8 cellular contexts compared by ENCODE assay signal in genomic region chr14:89720741-89721315, GRCh38.
DNase-seq lines count a peak whose midpoint lies in the region; ATAC-seq and TF ChIP-seq lines count a peak whose summit lies in the region.

No MANE protein-coding gene starts in this region.

- intact Hi-C loops in heart right ventricle (cut with DNase I), result no loop called here

- DNase-seq in CD1c-positive myeloid dendritic cell (ENCODE audit: extremely low spot score) (peak; percentile 87), heart right ventricle (peak; percentile 20 to 22), NCI-H2029 treated with DMSO at 0.1 percent for 48 hours (lab: John Stamatoyannopoulos, UW) (no peak), NCI-H510A (lab: John Stamatoyannopoulos, UW) (no peak)
- DNase-seq in activated CD8-positive, alpha-beta memory T cell treated with anti-CD3 and anti-CD28 coated beads for 48 hours (ENCODE audit: low read depth in 2 of 3, low spot score in 2 of 3), result peak in 2 of 3 experiments; percentile 35 to 40
- DNase-seq in stimulated activated CD8-positive, alpha-beta memory T cell treated with anti-CD3 and anti-CD28 coated beads, Interleukin-12 subunit alpha, Interleukin-12 subunit beta, amount 100 ng/mL, for 1 hour (ENCODE audit: low read depth), result peak; percentile 43

- H3K9me3 ChIP-seq in KOPT-K1 (ENCODE audit: insufficient read depth, low read length, poor library complexity, severe bottlenecking) (no peaks in the 10 kb centered on the region), heart right ventricle (no peaks in the 10 kb centered on the region)

- ATAC-seq in GM21515 (IDR thresholded peaks at IDR 0.05; ENCODE audit: unreplicated experiment), result peak; percentile 65
- ATAC-seq in heart right ventricle, result peak; percentile 67 to 87 (median 82)

- H3K36me3 ChIP-seq in KOPT-K1 (ENCODE audit: insufficient read depth, low read length) (no peaks in the 10 kb centered on the region), heart right ventricle (no peaks in the 10 kb centered on the region)

- H3K4me1 ChIP-seq in heart right ventricle, result peaks cover 0 to 70% (median 0%) of the 10 kb centered on the region in 9 donors

- H3K27me3 ChIP-seq in heart right ventricle, result peaks cover 0 to 7% (median 0%) of the 10 kb centered on the region in 7 donors

- 61 to 66% methylated on average over 7 of the region's 7 CpGs for WGBS in heart right ventricle, 2 donors

- no peak overlapping the region for H3K4me3 ChIP-seq in heart right ventricle

- TF ChIP-seq CTCF in heart right ventricle (IDR thresholded peaks at IDR 0.05), result no peak

- H3K27ac ChIP-seq in KOPT-K1 (ENCODE audit: low read depth, low read length, poor library complexity, severe bottlenecking) (peak overlapping the region; percentile 80), heart right ventricle (peak overlapping the region in 4 of 10 donors; percentile 8 to 87 (median 29))

Comparison
In these comparisons a context has a peak if more than half of its experiments do, and no peak if none do; other contexts are left out.
1. DNase-seq: peak in CD1c-positive myeloid dendritic cell (single experiment), activated CD8-positive, alpha-beta memory T cell treated with anti-CD3 and anti-CD28 coated beads for 48 hours (2 of 3), heart right ventricle (2 of 2) and stimulated activated CD8-positive, alpha-beta memory T cell treated with anti-CD3 and anti-CD28 coated beads, Interleukin-12 subunit alpha, Interleukin-12 subunit beta, amount 100 ng/mL, for 1 hour (single experiment); none in NCI-H2029 treated with DMSO at 0.1 percent for 48 hours (single experiment) and NCI-H510A (single experiment).